ENCODE assay signal across 11 cellular contexts in genomic region chr10:45433716-45434469, GRCh38. TPM values are rescaled to one million over a fixed set of nuclear protein-coding genes. Genes with fewer than 3 reads are reported as not detected.
DNase-seq lines count a peak whose midpoint lies in the region; ATAC-seq and TF ChIP-seq lines count a peak whose summit lies in the region.
"Had no signal": no experiment of that assay in that cellular context is flagged by ENCODE, and none has a peak within 500 bp of the region (broad histone marks: within the 10 kb centered on the region; RNA-seq: fewer than 3 reads in every experiment).

No MANE protein-coding gene starts in this region.

- H3K27ac ChIP-seq in endodermal cell (ENCODE audit: low read depth, low read length) (no peak overlapping the region), substantia nigra (ENCODE audit: low read depth, low read length, poor library complexity, severe bottlenecking) (no peak overlapping the region)
- H3K27ac ChIP-seq: lower lobe of right lung, uterus had no signal

- no peak for TF ChIP-seq CTCF in endodermal cell (conservative IDR thresholded peaks at IDR 0.05)

- H3K9me3 ChIP-seq in endodermal cell (ENCODE audit: control insufficient read depth, low read length), result no peaks in the 10 kb centered on the region
- H3K9me3 ChIP-seq: lower lobe of right lung, uterus had no signal

- ATAC-seq in GM18520 (IDR thresholded peaks at IDR 0.05; ENCODE audit: unreplicated experiment) (peak; percentile 60), GM21515 (IDR thresholded peaks at IDR 0.05; ENCODE audit: unreplicated experiment) (peak; percentile 97), HG03175 (IDR thresholded peaks at IDR 0.05; ENCODE audit: unreplicated experiment) (peak; percentile 72)

- H3K36me3 Mint-ChIP-seq in endodermal cell (ENCODE audit: low read depth), result no peaks in the 10 kb centered on the region

- no peak overlapping the region for H3K9ac ChIP-seq in endodermal cell (ENCODE audit: extremely low read depth, low read length, poor library complexity, severe bottlenecking)

- H3K4me1 Mint-ChIP-seq in endodermal cell, result peaks cover 7% of the 10 kb centered on the region

- DNase-seq in endodermal cell, result peak; percentile 34
- no peak for DNase-seq in cardiac septum (ENCODE audit: low spot score)
- no peak for DNase-seq in ureter (ENCODE audit: low spot score)
- DNase-seq in HEK293T (ENCODE audit: extremely low spot score), result no peak
- no peak for DNase-seq in substantia nigra (lab: John Stamatoyannopoulos, UW)
- DNase-seq: activated T-cell treated with anti-CD3 and anti-CD28 coated beads, Interleukin-2, amount 50 U/mL, for 4 hours; lower lobe of right lung; uterus had no signal

- no peaks in the 10 kb centered on the region for H3K4me1 ChIP-seq in endodermal cell (ENCODE audit: control insufficient read depth, insufficient read depth, low read length)
- H3K4me1 ChIP-seq: lower lobe of right lung, uterus had no signal

- WGBS in endodermal cell (ENCODE audit: insufficient coverage in 1 of 2, insufficient read length in 1 of 2), 2 experiments, result 89% methylated on average over 5 to 8 of the region's 8 CpGs

- H3K9me3 Mint-ChIP-seq in endodermal cell, result peaks cover 9% of the 10 kb centered on the region
- H3K9me3 Mint-ChIP-seq: activated T-cell treated with anti-CD3 and anti-CD28 coated beads, Interleukin-2, amount 50 U/mL, for 4 hours had no signal

- H3K4me3 ChIP-seq in endodermal cell (ENCODE audit: low read length), result no peak overlapping the region
- H3K4me3 ChIP-seq: lower lobe of right lung, uterus had no signal

- intact Hi-C loops in cardiac septum (cut with DNase I), result no loop called here

- no peaks in the 10 kb centered on the region for H3K27me3 ChIP-seq in endodermal cell (ENCODE audit: control insufficient read depth, insufficient read depth, low read length, poor library complexity, severe bottlenecking)
- H3K27me3 ChIP-seq: uterus had no signal

- POLR2A ChIA-PET in HEK293T (lab: Yijun Ruan, JAX), result no interaction called here

- H3K36me3 ChIP-seq in endodermal cell (ENCODE audit: control insufficient read depth, insufficient read depth, low read length), result no peaks in the 10 kb centered on the region
- H3K36me3 ChIP-seq: uterus had no signal

- no peaks in the 10 kb centered on the region for H3K27me3 Mint-ChIP-seq in endodermal cell (ENCODE audit: insufficient read depth)

- H3K4me3 Mint-ChIP-seq in endodermal cell, result no peak overlapping the region
- H3K4me3 Mint-ChIP-seq: activated T-cell treated with anti-CD3 and anti-CD28 coated beads, Interleukin-2, amount 50 U/mL, for 4 hours had no signal

- CTCF ChIA-PET in HEK293T (lab: Yijun Ruan, JAX), result no interaction called here

- no peak overlapping the region for H3K27ac Mint-ChIP-seq in endodermal cell

TF ChIP-seq in HEK293T, 16 proteins besides CTCF, POLR2A, EP300 and RAD21:
- TF ChIP-seq FOXM1 (IDR thresholded peaks at IDR 0.05; ENCODE audit: borderline replicate concordance) (no peak), FOXA1 (IDR thresholded peaks at IDR 0.05) (no peak), FOXK2 (IDR thresholded peaks at IDR 0.05) (no peak), LEF1 (IDR thresholded peaks at IDR 0.05; ENCODE audit: borderline replicate concordance) (no peak)

RNA-seq across cellular contexts. Expression of gene ALOX5, which starts 59.9 kb away (rescaled TPM):
- total RNA-seq in endodermal cell (1 to 10 TPM in 1 of 2 donors, under 1 TPM in 1; 0.31 to 1.1 TPM), cardiac septum (4.9 TPM), ureter (237 TPM)
- 1.1 TPM for polyA plus RNA-seq in endodermal cell (2013, experiment 1 of 2)
- 1.6 TPM for polyA plus RNA-seq in endodermal cell (2013, experiment 2 of 2)

Comparison
In these comparisons a context has a peak if more than half of its experiments do, and no peak if none do; other contexts are left out.
1. RNA of gene ALOX5, which starts 59.9 kb away (total RNA-seq): 237 TPM in ureter (single experiment); 4.9 TPM in cardiac septum (single experiment) and 0.31 to 1.1 TPM in endodermal cell; every median in the first group is over 10 times any median in the second.
2. Peak in every context shown above with its lines, with median percentiles within 50 percentile points of each other: ATAC-seq.